In the genomic region with DNA sequence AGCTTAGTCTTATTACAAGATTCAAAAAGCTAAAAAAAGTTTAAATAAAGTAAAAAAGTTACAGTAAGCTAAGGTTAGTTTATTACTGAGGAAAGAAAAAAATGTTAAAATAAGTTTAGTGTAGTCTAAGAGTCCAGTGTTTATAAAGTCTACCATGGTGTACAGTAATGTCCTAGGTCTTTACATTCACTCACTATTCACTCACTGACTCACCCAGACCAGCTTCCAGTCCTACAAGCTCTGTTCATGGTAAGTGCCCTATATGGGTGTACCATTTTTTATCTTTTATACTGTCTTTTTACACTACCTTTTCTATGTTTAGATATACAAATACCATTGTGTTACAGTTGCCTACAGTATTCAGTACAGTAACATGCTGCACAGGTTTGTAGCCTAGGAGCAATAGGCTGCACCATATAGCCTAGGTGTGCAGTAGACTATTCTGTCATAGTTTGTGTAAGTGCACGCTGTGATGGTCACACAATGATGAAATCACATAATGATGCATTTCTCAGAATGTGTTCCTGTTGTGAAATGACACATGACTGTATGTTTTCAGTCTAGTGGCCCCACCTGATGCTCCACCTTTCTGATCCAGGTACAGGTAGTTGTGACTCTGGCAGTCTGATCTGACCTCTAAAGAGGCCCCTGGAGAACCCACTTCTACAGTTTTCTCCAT, we compare ENCODE assay signal across 23 cellular contexts. TPM values are rescaled to one million over a fixed set of nuclear protein-coding genes. Genes with fewer than 3 reads are reported as not detected.
A peak's percentile ranks its signal among the peaks of the same experiment; 100 is the strongest.
DNase-seq lines count a peak whose midpoint lies in the region; ATAC-seq, FAIRE-seq and TF ChIP-seq lines count a peak whose summit lies in the region.
"Had no signal": no experiment of that assay in that cellular context is flagged by ENCODE, and none has a peak within 500 bp of the region (broad histone marks: within the 10 kb centered on the region; RNA-seq: fewer than 3 reads in every experiment).

No MANE protein-coding gene starts in this region.

- peak; percentile 63 for FAIRE-seq in endometrium (lab: Jason Lieb, UNC)
- FAIRE-seq: A204.1, GM19239 had no signal

- TF ChIP-seq CTCF in PC-3 (conservative IDR thresholded peaks at IDR 0.05; ENCODE audit: low read depth, low read length) (no peak), mesothelial cell of epicardium (IDR thresholded peaks at IDR 0.05; ENCODE audit: unreplicated experiment) (no peak)

- no peaks in the 10 kb centered on the region for H3K27me3 ChIP-seq in PC-3 (ENCODE audit: low read length)
- H3K27me3 ChIP-seq: BLaER1 had no signal

- intact Hi-C loops in PC-3 (cut with micrococcal nuclease): no loop called here

- CTCF ChIA-PET in PC-3 (lab: Charles Lee): no interaction called here

- H3K27ac ChIP-seq in PC-3 (ENCODE audit: low read length): no peak overlapping the region
- H3K27ac ChIP-seq: BLaER1, PC-9 had no signal

- H4K20me1 ChIP-seq in PC-3 (ENCODE audit: low read length): no peaks in the 10 kb centered on the region
- H4K20me1 ChIP-seq: BLaER1 had no signal

- no peak overlapping the region for H3K4me3 Mint-ChIP-seq in mesothelial cell of epicardium
- H3K4me3 Mint-ChIP-seq: CD4-positive, CD25-positive, alpha-beta regulatory T cell had no signal

- no peaks in the 10 kb centered on the region for H3K9me3 Mint-ChIP-seq in mesothelial cell of epicardium

- no peak overlapping the region for H3K27ac Mint-ChIP-seq in mesothelial cell of epicardium
- H3K27ac Mint-ChIP-seq: CD4-positive, CD25-positive, alpha-beta regulatory T cell had no signal

- H3K9me2 ChIP-seq in PC-3 (replicated peaks; ENCODE audit: low read length): no peaks in the 10 kb centered on the region

- DNase-seq in ELR (ENCODE audit: low read depth): peak; percentile 28
- peak; percentile 8 for DNase-seq in PC-3
- DNase-seq in iris pigment epithelial cell (ENCODE audit: low read depth): peak; percentile 17
- no peak for DNase-seq in mesothelial cell of epicardium (ENCODE audit: low spot score in 2 of 2, unreplicated experiment in 2 of 2)
- DNase-seq in RKO (ENCODE audit: low spot score): no peak
- DNase-seq: CD4-positive, CD25-positive, alpha-beta regulatory T cell; DMS153; DND-41; Karpas-422; NCI-H1105 treated with DMSO at 0.1 percent for 48 hours; NCI-H146; NCI-H1930; NCI-H2107; NCI-H524; NCI-H748 treated with DMSO at 0.1 percent for 48 hours; PC-9; RPMI8226; SHP77 had no signal

- H3K27me3 Mint-ChIP-seq in mesothelial cell of epicardium (ENCODE audit: low read depth): no peaks in the 10 kb centered on the region
- H3K27me3 Mint-ChIP-seq: CD4-positive, CD25-positive, alpha-beta regulatory T cell had no signal

- ATAC-seq in PC-3: no peak
- no peak for ATAC-seq in HG03039 (IDR thresholded peaks at IDR 0.05; ENCODE audit: unreplicated experiment)

- H3K9ac ChIP-seq in PC-3 (ENCODE audit: low read length): no peak overlapping the region
- H3K9ac ChIP-seq: BLaER1 had no signal

- POLR2A ChIA-PET in PC-3 (lab: Charles Lee; ENCODE audit: unreplicated experiment): no interaction called here

- H3K4me2 ChIP-seq in PC-3 (ENCODE audit: low read length): no peak overlapping the region
- H3K4me2 ChIP-seq: BLaER1, PC-9 had no signal

- peaks cover 4% of the 10 kb centered on the region for H3K4me1 Mint-ChIP-seq in mesothelial cell of epicardium

- no peaks in the 10 kb centered on the region for H3F3A ChIP-seq in PC-3 (ENCODE audit: low read length, unreplicated experiment)

- no peaks in the 10 kb centered on the region for H3K4me1 ChIP-seq in PC-3 (ENCODE audit: insufficient read depth, low read length)
- H3K4me1 ChIP-seq: BLaER1 had no signal

- H2AFZ ChIP-seq in PC-3 (ENCODE audit: low read length): no peak overlapping the region
- H2AFZ ChIP-seq: PC-9 had no signal

- BruUV-seq in PC-3 (replicated peaks; lab: Mats Ljungman, UMichigan): no TSS peak

- H3K36me3 Mint-ChIP-seq in mesothelial cell of epicardium: no peaks in the 10 kb centered on the region
- H3K36me3 Mint-ChIP-seq: CD4-positive, CD25-positive, alpha-beta regulatory T cell had no signal

- no peaks in the 10 kb centered on the region for H3K9me3 ChIP-seq in PC-3 (ENCODE audit: low read length)

- no peaks in the 10 kb centered on the region for H3K79me2 ChIP-seq in PC-3 (ENCODE audit: low read length)

- H3K4me3 ChIP-seq in PC-3 (ENCODE audit: low read length): no peak overlapping the region
- H3K4me3 ChIP-seq: BLaER1, PC-9 had no signal

- no peaks in the 10 kb centered on the region for H3K36me3 ChIP-seq in PC-3 (ENCODE audit: low read depth, low read length)
- H3K36me3 ChIP-seq: BLaER1 had no signal

RNA-seq across cellular contexts. Expression of a gene that starts 45.7 kb away (rescaled TPM):
- 14.3 and 16.5 TPM in 2 replicates for total RNA-seq in PC-3 (2014; rRNA removed)
- total RNA-seq in mesothelial cell of epicardium: 17.2 to 18.6 TPM (median 18.1 TPM) in 3 replicates

Comparison
In these comparisons a context has a peak if more than half of its experiments do, and no peak if none do; other contexts are left out.
1. DNase-seq: peak in ELR (single experiment), PC-3 (single experiment) and iris pigment epithelial cell (single experiment); none in mesothelial cell of epicardium (0 of 2) and RKO (single experiment).